In the genomic region with DNA sequence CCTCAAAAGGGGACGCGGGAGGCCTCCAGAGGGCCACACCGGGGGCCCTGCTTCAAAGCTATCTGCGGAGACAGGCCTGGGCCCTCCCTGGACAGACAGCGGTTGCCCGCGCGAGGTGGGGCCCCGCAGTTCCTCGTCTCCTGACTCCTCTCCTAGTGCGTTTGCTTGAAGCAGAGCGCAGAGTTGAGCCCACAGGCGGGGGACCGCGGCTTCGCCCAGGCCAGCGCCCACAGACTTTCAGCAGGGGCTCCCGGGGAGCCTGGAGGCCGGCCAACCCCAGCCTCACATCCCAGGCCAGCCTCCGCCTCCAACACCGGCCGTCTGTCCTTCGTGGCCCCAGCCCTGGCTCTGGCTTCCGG, we compare ENCODE assay signal across 8 cellular contexts. TPM values are rescaled to one million over a fixed set of nuclear protein-coding genes. Genes with fewer than 3 reads are reported as not detected.
DNase-seq lines count a peak whose midpoint lies in the region; ATAC-seq, FAIRE-seq and TF ChIP-seq lines count a peak whose summit lies in the region.

No MANE protein-coding gene starts in this region.

- H3K36me3 Mint-ChIP-seq in activated T-cell treated with anti-CD3 and anti-CD28 coated beads, Interleukin-2, amount 50 U/mL, for 72 hours (ENCODE audit: insufficient read depth in 2 of 2) = peaks cover 6 to 9% of the 10 kb centered on the region in 2 donors
- H3K36me3 Mint-ChIP-seq in activated naive CD8-positive, alpha-beta T cell = peaks cover 4% of the 10 kb centered on the region

- CTCF ChIA-PET in HepG2 (lab: Yijun Ruan, JAX; ENCODE audit: low intra/inter-chr PET ratio, low total read pairs) = no interaction called here

- no peak for TF ChIP-seq POLR2A in HepG2 (IDR thresholded peaks at IDR 0.05; ENCODE audit: insufficient read depth in 1 of 2, low read depth in 2 of 2, low read length in 2 of 2)

- H3K4me1 ChIP-seq in HepG2 (ENCODE audit: insufficient read depth, low read length) (peaks cover 19% of the 10 kb centered on the region), upper lobe of right lung (peaks cover 10% of the 10 kb centered on the region)

- no peak for FAIRE-seq in HepG2 (lab: Jason Lieb, UNC)

- H2AFZ ChIP-seq in HepG2 (ENCODE audit: low read length) = no peak overlapping the region

- WGBS in HepG2 (ENCODE audit: low lambda C conversion rate) = 45% methylated on average over 5 of the region's 24 CpGs

- no peaks in the 10 kb centered on the region for H3K79me2 ChIP-seq in HepG2 (ENCODE audit: insufficient read depth, low read length)

- H3K9me3 ChIP-seq in HepG2 (ENCODE audit: low read length) (no peaks in the 10 kb centered on the region), upper lobe of right lung (no peaks in the 10 kb centered on the region)

- intact Hi-C loops in HepG2 (cut with micrococcal nuclease; ENCODE audit: unreplicated experiment) (loop anchor here (5.0 kb wide), 1 partner anchor 50 kb away; no protein-coding TSS in a partner anchor), upper lobe of right lung (cut with DNase I) (no loop called here)

- H3K27me3 Mint-ChIP-seq in activated T-cell treated with anti-CD3 and anti-CD28 coated beads, Interleukin-2, amount 50 U/mL, for 72 hours (ENCODE audit: low read depth) = peaks cover 44% of the 10 kb centered on the region
- H3K27me3 Mint-ChIP-seq in activated naive CD8-positive, alpha-beta T cell = peaks cover 26% of the 10 kb centered on the region

- H3K27ac ChIP-seq in HepG2 (ENCODE audit: extremely low read length, insufficient read depth, low read length) (no peak overlapping the region), upper lobe of right lung (peak overlapping the region; percentile 83)

- H3K27ac Mint-ChIP-seq in activated T-cell treated with anti-CD3 and anti-CD28 coated beads, Interleukin-2, amount 50 U/mL, for 72 hours = no peak overlapping the region
- H3K27ac Mint-ChIP-seq in activated naive CD8-positive, alpha-beta T cell = no peak overlapping the region

- H3K4me3 ChIP-seq in HepG2 (replicated peaks in 1 of 3; ENCODE audit: insufficient read depth in 1 of 3, low read depth in 2 of 3, low read length in 3 of 3) = peak overlapping the region in 2 of 3 experiments; percentile 25 to 29; a peak in 3 of 6 replicates
- peak overlapping the region; percentile 74 for H3K4me3 ChIP-seq in upper lobe of right lung

- peak overlapping the region; percentile 62 for H3K4me2 ChIP-seq in HepG2 (ENCODE audit: low read depth, low read length)

- H3K9me3 Mint-ChIP-seq in activated T-cell treated with anti-CD3 and anti-CD28 coated beads, Interleukin-2, amount 50 U/mL, for 72 hours = no peaks in the 10 kb centered on the region
- no peaks in the 10 kb centered on the region for H3K9me3 Mint-ChIP-seq in activated naive CD8-positive, alpha-beta T cell (ENCODE audit: low read depth)

- TF ChIP-seq EP300 in HepG2 (IDR thresholded peaks at IDR 0.05; ENCODE audit: low read depth in 2 of 2, low read length in 2 of 2) (no peak), HepG2 (CRISPR knock-in tag; IDR thresholded peaks at IDR 0.05; ENCODE audit: borderline replicate concordance) (no peak)

- ATAC-seq in activated T-cell treated with anti-CD3 and anti-CD28 coated beads, Interleukin-2, amount 50 U/mL, for 72 hours (replicated peaks in 1 of 2) = peak; percentile 38
- peak; percentile 25 for ATAC-seq in HepG2
- peak; percentile 13 for ATAC-seq in upper lobe of right lung

- POLR2A ChIA-PET in HepG2 (lab: Yijun Ruan, JAX) = no interaction called here

- H3K27me3 ChIP-seq in HepG2 (ENCODE audit: control insufficient read depth in 1 of 2, insufficient read depth in 2 of 2, low read length in 2 of 2) (peaks cover 12 to 54% of the 10 kb centered on the region in 2 experiments), upper lobe of right lung (peaks cover 7% of the 10 kb centered on the region)

- H3K4me3 Mint-ChIP-seq in activated T-cell treated with anti-CD3 and anti-CD28 coated beads, Interleukin-2, amount 50 U/mL, for 72 hours = peak overlapping the region; percentile 63 to 82
- peak overlapping the region; percentile 85 for H3K4me3 Mint-ChIP-seq in activated naive CD8-positive, alpha-beta T cell

- no peak overlapping the region for H3K9ac ChIP-seq in HepG2 (ENCODE audit: insufficient read depth, low read depth, low read length)

- no peak for DNase-seq in activated T-cell treated with anti-CD3 and anti-CD28 coated beads, Interleukin-2, amount 50 U/mL, for 72 hours
- DNase-seq in activated T-cell treated with anti-CD3 and anti-CD28 coated beads for 4 hours (no peak), HepG2 (ENCODE audit: low spot score) (no peak), upper lobe of right lung (no peak), GM10266 (ENCODE audit: extremely low spot score) (no peak), NCI-H82 (lab: John Stamatoyannopoulos, UW) (no peak)
- DNase-seq in activated CD4-positive, alpha-beta T cell treated with anti-CD3 and anti-CD28 coated beads for 4 hours = no peak

- TF ChIP-seq RAD21 in HepG2 (CRISPR knock-in tag; IDR thresholded peaks at IDR 0.05) = no peak

- H3K4me1 Mint-ChIP-seq in activated T-cell treated with anti-CD3 and anti-CD28 coated beads, Interleukin-2, amount 50 U/mL, for 72 hours (ENCODE audit: low read depth) = peaks cover 19% of the 10 kb centered on the region
- H3K4me1 Mint-ChIP-seq in activated naive CD8-positive, alpha-beta T cell (ENCODE audit: low read depth) = peaks cover 10% of the 10 kb centered on the region

- no peaks in the 10 kb centered on the region for H3K36me3 ChIP-seq in HepG2 (replicated peaks in 1 of 2; ENCODE audit: control insufficient read depth in 1 of 2, insufficient read depth in 2 of 2, low read length in 2 of 2)
- no peaks in the 10 kb centered on the region for H3K36me3 ChIP-seq in upper lobe of right lung

- no peaks in the 10 kb centered on the region for H4K20me1 ChIP-seq in HepG2 (ENCODE audit: insufficient read depth, low read length)

- TF ChIP-seq CTCF in HepG2 (CRISPR knock-in tag; IDR thresholded peaks at IDR 0.05) (no peak; the same call in 1 of the 2 replicates), upper lobe of right lung (IDR thresholded peaks at IDR 0.05) (peak; percentile 6), GM10266 (IDR thresholded peaks at IDR 0.05; ENCODE audit: control insufficient read depth, insufficient read depth, low read depth, missing control alignments) (no peak)

- BruUV-seq in HepG2 (replicated peaks; lab: Mats Ljungman, UMichigan) = no TSS peak

- in situ Hi-C loops in HepG2 (cut with HindIII; ENCODE audit: extremely low pct_ligation_motif_present, low pct_unique_long_range_greater_than_20kb) = no loop called here

TF ChIP-seq in HepG2, 621 proteins besides CTCF, POLR2A, EP300 and RAD21 (continues in another document):
- TF ChIP-seq TOE1 (CRISPR knock-in tag; IDR thresholded peaks at IDR 0.05) (no peak), RNF2 (conservative IDR thresholded peaks at IDR 0.05; ENCODE audit: low read depth) (no peak), ZNF232 (CRISPR knock-in tag; IDR thresholded peaks at IDR 0.05; ENCODE audit: borderline replicate concordance) (no peak), ZNF235 (CRISPR knock-in tag; IDR thresholded peaks at IDR 0.05; ENCODE audit: borderline replicate concordance) (no peak), ZNF747 (CRISPR knock-in tag; IDR thresholded peaks at IDR 0.05; ENCODE audit: borderline replicate concordance) (no peak), ZSCAN12 (CRISPR knock-in tag; IDR thresholded peaks at IDR 0.05) (no peak), HNF4A (CRISPR knock-in tag; IDR thresholded peaks at IDR 0.05) (no peak)
- TF ChIP-seq, protein P1, sequence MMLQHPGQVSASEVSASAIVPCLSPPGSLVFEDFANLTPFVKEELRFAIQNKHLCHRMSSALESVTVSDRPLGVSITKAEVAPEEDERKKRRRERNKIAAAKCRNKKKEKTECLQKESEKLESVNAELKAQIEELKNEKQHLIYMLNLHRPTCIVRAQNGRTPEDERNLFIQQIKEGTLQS (CRISPR knock-in tag; IDR thresholded peaks at IDR 0.05) = no peak
- TF ChIP-seq, protein P2, sequence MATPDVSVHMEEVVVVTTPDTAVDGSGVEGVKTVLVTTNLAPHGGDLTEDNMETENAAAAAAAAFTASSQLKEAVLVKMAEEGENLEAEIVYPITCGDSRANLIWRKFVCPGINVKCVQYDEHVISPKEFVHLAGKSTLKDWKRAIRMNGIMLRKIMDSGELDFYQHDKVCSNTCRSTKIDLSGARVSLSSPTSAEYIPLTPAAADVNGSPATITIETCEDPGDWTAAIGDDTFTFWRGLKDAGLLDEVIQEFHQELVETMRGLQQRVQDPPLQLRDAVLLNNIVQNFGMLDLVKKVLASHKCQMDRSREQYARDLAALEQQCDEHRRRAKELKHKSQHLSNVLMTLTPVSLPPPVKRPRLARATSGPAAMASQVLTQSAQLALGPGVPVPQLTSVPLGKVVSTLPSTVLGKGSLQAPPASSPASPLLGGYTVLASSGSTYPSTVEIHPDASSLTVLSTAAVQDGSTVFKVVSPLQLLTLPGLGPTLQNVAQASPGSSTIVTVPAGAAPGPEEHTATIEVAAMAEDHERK (CRISPR knock-in tag; IDR thresholded peaks at IDR 0.05; ENCODE audit: low read depth) = no peak

RNA-seq across cellular contexts. Expression of a gene that starts 0.5 kb away (rescaled TPM):
- 1 to 10 TPM in 1 of 2 donors, under 1 TPM in 1; 0.39 to 1.5 TPM for total RNA-seq in activated T-cell treated with anti-CD3 and anti-CD28 coated beads, Interleukin-2, amount 50 U/mL, for 72 hours
- total RNA-seq in HepG2 (2016; rRNA removed; fragmentation: Illumina TruSeq; extraction: Trizol) = 0.09 TPM in 1 of 2 replicates, not detected in the other
- total RNA-seq in HepG2 (2016; cell fraction: cytosol; rRNA removed; fragmentation: Illumina TruSeq; extraction: Trizol; ENCODE audit: low read depth) = not detected in 2 replicates
- total RNA-seq in HepG2 (2016; cell fraction: insoluble cytoplasmic fraction; rRNA removed; fragmentation: Illumina TruSeq; extraction: Trizol) = 0.15 TPM in 1 of 2 replicates, not detected in the other
- total RNA-seq in HepG2 (2016; cell fraction: membrane; rRNA removed; fragmentation: Illumina TruSeq; extraction: Trizol) = 0.07 and 0.12 TPM in 2 replicates
- 0.19 and 0.28 TPM in 2 replicates for total RNA-seq in HepG2 (2016; cell fraction: nucleus; rRNA removed; fragmentation: Illumina TruSeq; extraction: Trizol)
- polyA plus RNA-seq in HepG2 (2011; rRNA removed) = 0.12 and 0.16 TPM in 2 replicates
- polyA plus RNA-seq in HepG2 (2011; cell fraction: cytosol; rRNA removed) = 0.15 and 0.19 TPM in 2 replicates
- 1.6 and 1.8 TPM in 2 replicates for polyA plus RNA-seq in HepG2 (2011; cell fraction: nucleus; rRNA removed)
- 0.17 TPM in 1 of 2 replicates, not detected in the other for polyA plus RNA-seq in HepG2 (2012)
- polyA plus RNA-seq in HepG2 (2016; cell fraction: cytosol; fragmentation: Illumina TruSeq; extraction: Trizol; ENCODE audit: low read depth) = 0.09 TPM in 1 of 2 replicates, not detected in the other
- 0.05 and 0.12 TPM in 2 replicates for polyA plus RNA-seq in HepG2 (2016; cell fraction: insoluble cytoplasmic fraction; fragmentation: Illumina TruSeq; extraction: Trizol; ENCODE audit: low read depth)
- polyA plus RNA-seq in HepG2 (2016; cell fraction: membrane; fragmentation: Illumina TruSeq; extraction: Trizol; ENCODE audit: low read depth) = not detected in 2 replicates
- polyA plus RNA-seq in HepG2 (2016; cell fraction: nucleus; fragmentation: Illumina TruSeq; extraction: Trizol; ENCODE audit: insufficient read depth, low read depth) = 0.16 and 0.21 TPM in 2 replicates
- polyA minus RNA-seq in HepG2 (2011; rRNA and poly(A)+ RNA removed; ENCODE audit: low replicate concordance) = 0.32 and 0.68 TPM in 2 replicates
- polyA minus RNA-seq in HepG2 (2011; cell fraction: cytosol; rRNA and poly(A)+ RNA removed) = 0.18 and 0.20 TPM in 2 replicates
- 0.13 and 0.75 TPM in 2 replicates for polyA minus RNA-seq in HepG2 (2011; cell fraction: nucleus; rRNA and poly(A)+ RNA removed)
- total RNA-seq in upper lobe of right lung = 9.1 TPM
